ENCODE assay signal across 31 cellular contexts in the genomic region with DNA sequence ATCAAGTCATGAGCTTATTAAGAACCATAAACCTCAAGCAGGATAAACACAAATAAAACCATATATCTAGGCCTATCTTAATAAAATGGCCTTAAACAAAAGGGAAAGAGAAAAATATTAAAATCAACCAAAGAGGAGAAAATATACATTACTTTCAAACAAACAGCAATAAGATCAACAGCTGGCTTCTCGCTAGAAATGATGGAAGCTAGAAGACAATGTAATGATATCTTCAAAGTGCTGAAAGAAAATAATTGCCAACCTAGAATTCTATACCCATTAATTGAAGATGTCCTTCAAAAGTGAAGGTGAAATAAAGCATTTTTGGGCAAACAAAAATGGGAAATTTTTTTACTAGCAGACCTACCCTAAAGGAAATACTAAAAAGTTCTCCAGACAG.
DNase-seq lines count a peak whose midpoint lies in the region; ATAC-seq and TF ChIP-seq lines count a peak whose summit lies in the region.
"Had no signal": no experiment of that assay in that cellular context is flagged by ENCODE, and none has a peak within 500 bp of the region (broad histone marks: within the 10 kb centered on the region; RNA-seq: fewer than 3 reads in every experiment).

No MANE protein-coding gene starts in this region.

- CTCF ChIA-PET in HEK293 (lab: Yijun Ruan, JAX), result interaction anchor here (0.6 to 0.8 kb wide), 3 partner anchors 20 to 393 kb away, joined by 3 to 4 read pairs (median 3); no protein-coding TSS in a partner anchor
- CTCF ChIA-PET in WTC11 (lab: Charles Lee), result interaction anchor here (1.6 to 2.7 kb wide), 2 partner anchors 10 to 160 kb away, joined by 9 to 14 read pairs; no protein-coding TSS in a partner anchor

- H3K9me3 ChIP-seq in HEK293 (ENCODE audit: control insufficient read depth, insufficient read depth, low read depth, low read length), result no peaks in the 10 kb centered on the region
- H3K9me3 ChIP-seq: BE2C, Caco-2 had no signal

- H3K4me3 Mint-ChIP-seq in WTC11, result no peak overlapping the region
- H3K4me3 Mint-ChIP-seq: B cell; CD14-positive monocyte; CD4-positive, alpha-beta memory T cell; CD4-positive, alpha-beta T cell; CD4-positive, CD25-positive, alpha-beta regulatory T cell; CD8-positive, alpha-beta memory T cell; CD8-positive, alpha-beta T cell had no signal

- DNase-seq in WTC11 (ENCODE audit: low spot score) (no peak), SIG-M5 (lab: John Stamatoyannopoulos, UW) (no peak)
- no peak for DNase-seq in activated CD4-positive, alpha-beta T cell treated with anti-CD3 and anti-CD28 coated beads, Interleukin-2, amount 50 U/mL, for 4 hours
- DNase-seq: 8988T; ACHN; AML-193; BE2C; C1 segment of cervical spinal cord; Caco-2; Calu3; CD4-positive, alpha-beta memory T cell; CD4-positive, alpha-beta T cell; CD4-positive, CD25-positive, alpha-beta regulatory T cell; CD8-positive, alpha-beta memory T cell; CD8-positive, alpha-beta T cell; COR-L47; DMS 273 treated with DMSO at 0.1 percent for 48 hours; DMS153; DMS53; DMS79; DMS79 treated with DMSO at 0.1 percent for 48 hours; DND-41; EL had no signal

- no peaks in the 10 kb centered on the region for H3K36me3 ChIP-seq in HEK293 (ENCODE audit: control insufficient read depth in 2 of 2, insufficient read depth in 1 of 2, low read length in 2 of 2)
- H3K36me3 ChIP-seq: BE2C; BLaER1; BLaER1 treated with 17β-estradiol and CSF1 and Interleukin-3, amounts not matched to agents 10 nM and 100 nM had no signal

- H3K36me3 Mint-ChIP-seq in WTC11, result peaks cover 3% of the 10 kb centered on the region; the same call in 1 of the 2 replicates
- H3K36me3 Mint-ChIP-seq: CD14-positive monocyte; CD4-positive, alpha-beta memory T cell; CD4-positive, CD25-positive, alpha-beta regulatory T cell; CD8-positive, alpha-beta memory T cell; CD8-positive, alpha-beta T cell had no signal

- TF ChIP-seq CTCF in HEK293 (tag by site-specific recombination; IDR thresholded peaks at IDR 0.05) (no peak), WTC11 (IDR thresholded peaks at IDR 0.05) (no peak)

- POLR2A ChIA-PET in HEK293 (lab: Yijun Ruan, JAX) (no interaction called here), WTC11 (lab: Charles Lee) (no interaction called here)

- H3K27ac Mint-ChIP-seq in WTC11, result no peak overlapping the region
- H3K27ac Mint-ChIP-seq: B cell; CD14-positive monocyte; CD4-positive, alpha-beta memory T cell; CD4-positive, alpha-beta T cell; CD4-positive, CD25-positive, alpha-beta regulatory T cell; CD8-positive, alpha-beta memory T cell; CD8-positive, alpha-beta T cell had no signal

- peaks cover 6% of the 10 kb centered on the region for H3K9me3 Mint-ChIP-seq in WTC11

- no peak overlapping the region for H3K27ac ChIP-seq in HEK293 (ENCODE audit: extremely low read depth, low read depth, low read length)
- H3K27ac ChIP-seq: 22Rv1; A549; BLaER1; BLaER1 treated with 17β-estradiol and CSF1 and Interleukin-3, amounts not matched to agents 10 nM and 100 nM; C4-2B had no signal

- no peak for ATAC-seq in WTC11
- ATAC-seq: A549; CD8-positive, alpha-beta T cell had no signal

- H3K4me1 Mint-ChIP-seq in WTC11, result no peaks in the 10 kb centered on the region
- H3K4me1 Mint-ChIP-seq: B cell; CD14-positive monocyte; CD4-positive, alpha-beta memory T cell; CD4-positive, CD25-positive, alpha-beta regulatory T cell; CD8-positive, alpha-beta memory T cell had no signal

- H3K27me3 Mint-ChIP-seq in WTC11 (ENCODE audit: low read depth), result peaks cover 4% of the 10 kb centered on the region; the same call in 1 of the 2 replicates
- H3K27me3 Mint-ChIP-seq: B cell had no signal

- H3K4me3 ChIP-seq in HEK293 (ENCODE audit: low read depth, low read length), result no peak overlapping the region
- H3K4me3 ChIP-seq: A549; BLaER1; BLaER1 treated with 17β-estradiol and CSF1 and Interleukin-3, amounts not matched to agents 10 nM and 100 nM had no signal

- no peaks in the 10 kb centered on the region for H3K4me1 ChIP-seq in HEK293 (ENCODE audit: control insufficient read depth, insufficient read depth, low read length)
- H3K4me1 ChIP-seq: A549; BE2C; BLaER1; BLaER1 treated with 17β-estradiol and CSF1 and Interleukin-3, amounts not matched to agents 10 nM and 100 nM; Caco-2 had no signal

TF ChIP-seq in HEK293, 187 proteins besides CTCF, POLR2A, EP300 and RAD21:
- TF ChIP-seq IKZF3 (tag by site-specific recombination; IDR thresholded peaks at IDR 0.05) (no peak), SETDB1 (IDR thresholded peaks at IDR 0.05; ENCODE audit: insufficient read length, low read length) (peak; percentile 68), ZNF133 (tag by site-specific recombination; IDR thresholded peaks at IDR 0.05) (no peak)

TF ChIP-seq in WTC11, 78 proteins besides CTCF, POLR2A, EP300 and RAD21:
- TF ChIP-seq, protein P1, sequence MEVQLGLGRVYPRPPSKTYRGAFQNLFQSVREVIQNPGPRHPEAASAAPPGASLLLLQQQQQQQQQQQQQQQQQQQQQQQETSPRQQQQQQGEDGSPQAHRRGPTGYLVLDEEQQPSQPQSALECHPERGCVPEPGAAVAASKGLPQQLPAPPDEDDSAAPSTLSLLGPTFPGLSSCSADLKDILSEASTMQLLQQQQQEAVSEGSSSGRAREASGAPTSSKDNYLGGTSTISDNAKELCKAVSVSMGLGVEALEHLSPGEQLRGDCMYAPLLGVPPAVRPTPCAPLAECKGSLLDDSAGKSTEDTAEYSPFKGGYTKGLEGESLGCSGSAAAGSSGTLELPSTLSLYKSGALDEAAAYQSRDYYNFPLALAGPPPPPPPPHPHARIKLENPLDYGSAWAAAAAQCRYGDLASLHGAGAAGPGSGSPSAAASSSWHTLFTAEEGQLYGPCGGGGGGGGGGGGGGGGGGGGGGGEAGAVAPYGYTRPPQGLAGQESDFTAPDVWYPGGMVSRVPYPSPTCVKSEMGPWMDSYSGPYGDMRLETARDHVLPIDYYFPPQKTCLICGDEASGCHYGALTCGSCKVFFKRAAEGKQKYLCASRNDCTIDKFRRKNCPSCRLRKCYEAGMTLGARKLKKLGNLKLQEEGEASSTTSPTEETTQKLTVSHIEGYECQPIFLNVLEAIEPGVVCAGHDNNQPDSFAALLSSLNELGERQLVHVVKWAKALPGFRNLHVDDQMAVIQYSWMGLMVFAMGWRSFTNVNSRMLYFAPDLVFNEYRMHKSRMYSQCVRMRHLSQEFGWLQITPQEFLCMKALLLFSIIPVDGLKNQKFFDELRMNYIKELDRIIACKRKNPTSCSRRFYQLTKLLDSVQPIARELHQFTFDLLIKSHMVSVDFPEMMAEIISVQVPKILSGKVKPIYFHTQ (CRISPR knock-in tag; IDR thresholded peaks at IDR 0.05), result no peak
- peak; percentile 64; the same call in 1 of the 2 replicates for TF ChIP-seq ZNF317 (CRISPR knock-in tag; IDR thresholded peaks at IDR 0.05; ENCODE audit: borderline replicate concordance, low read depth)
